In genomic region chr2:128600606-128601297, GRCh38 we compare ENCODE assay signal across 27 cellular contexts.
A peak's percentile ranks its signal among the peaks of the same experiment; 100 is the strongest.
DNase-seq lines count a peak whose midpoint lies in the region; ATAC-seq, FAIRE-seq and TF ChIP-seq lines count a peak whose summit lies in the region.
"Had no signal": no experiment of that assay in that cellular context is flagged by ENCODE, and none has a peak within 500 bp of the region (broad histone marks: within the 10 kb centered on the region; RNA-seq: fewer than 3 reads in every experiment).

No MANE protein-coding gene starts in this region.

- no peak overlapping the region for H3K27ac ChIP-seq in IMR-90 (ENCODE audit: insufficient read depth, low read length)
- H3K27ac ChIP-seq in osteoblast (ENCODE audit: low read depth, low read length) = no peak overlapping the region
- H3K27ac ChIP-seq: coronary artery, RWPE1, skin epidermis, suprapubic skin had no signal

- H3K56ac ChIP-seq in IMR-90 (ENCODE audit: extremely low read depth, insufficient read depth, low read length) = no peak overlapping the region

- no peak for ATAC-seq in IMR-90 (ENCODE audit: low read depth)
- no peak for ATAC-seq in HG03521 (IDR thresholded peaks at IDR 0.05; ENCODE audit: unreplicated experiment)
- no peak for ATAC-seq in effector memory CD8-positive, alpha-beta T cell (replicated peaks)
- ATAC-seq: GM12878 had no signal

- CTCF ChIA-PET in IMR-90 (lab: Yijun Ruan, JAX) = no interaction called here

- no peak overlapping the region for H2AK5ac ChIP-seq in IMR-90 (ENCODE audit: low read depth, low read length)

- H4K8ac ChIP-seq in IMR-90 (ENCODE audit: low read depth in 2 of 2, low read length in 2 of 2) = no peak overlapping the region

- no peaks in the 10 kb centered on the region for H3K36me3 Mint-ChIP-seq in effector memory CD8-positive, alpha-beta T cell (ENCODE audit: insufficient read depth)
- H3K36me3 Mint-ChIP-seq: memory B cell had no signal

- H3K27ac Mint-ChIP-seq in effector memory CD8-positive, alpha-beta T cell = no peak overlapping the region
- H3K27ac Mint-ChIP-seq: memory B cell; T-helper 2 cell treated with Interferon-gamma antibody and Interleukin-4, amounts not matched to agents 5 μg/mL and 100 μg/mL, for 36 hours had no signal

- H3K4me3 ChIP-seq in IMR-90 (ENCODE audit: insufficient read depth, low read depth, low read length) (no peak overlapping the region), bronchial epithelial cell (ENCODE audit: low read depth, low read length) (no peak overlapping the region), osteoblast (ENCODE audit: insufficient read depth, low read length) (no peak overlapping the region)
- H3K4me3 ChIP-seq: coronary artery, GM12878, skin epidermis, suprapubic skin had no signal

- no peak overlapping the region for H2BK120ac ChIP-seq in IMR-90 (ENCODE audit: low read depth, low read length)

- no peak for TF ChIP-seq RAD21 in IMR-90 (IDR thresholded peaks at IDR 0.05; ENCODE audit: low read length)

- H4K20me1 ChIP-seq in IMR-90 (ENCODE audit: insufficient read depth, low read length) = no peaks in the 10 kb centered on the region
- no peaks in the 10 kb centered on the region for H4K20me1 ChIP-seq in osteoblast (ENCODE audit: insufficient read depth, low read length)

- no peak overlapping the region for H3K14ac ChIP-seq in IMR-90 (replicated peaks; ENCODE audit: low read depth, low read length)

- no peak overlapping the region for H2BK15ac ChIP-seq in IMR-90 (ENCODE audit: low read depth, low read length)

- no peak overlapping the region for H4K91ac ChIP-seq in IMR-90 (ENCODE audit: insufficient read depth, low read depth, low read length)

- H3K4me3 Mint-ChIP-seq in effector memory CD8-positive, alpha-beta T cell = no peak overlapping the region
- H3K4me3 Mint-ChIP-seq: memory B cell; T-helper 2 cell treated with Interferon-gamma antibody and Interleukin-4, amounts not matched to agents 5 μg/mL and 100 μg/mL, for 36 hours had no signal

- no peak overlapping the region for H3K4me2 ChIP-seq in IMR-90 (ENCODE audit: low read depth, low read length)
- H3K4me2 ChIP-seq in osteoblast (ENCODE audit: insufficient read depth, low read length) = no peak overlapping the region

- no peaks in the 10 kb centered on the region for H3K9me1 ChIP-seq in IMR-90 (ENCODE audit: insufficient read depth, low read length)

- no peaks in the 10 kb centered on the region for H3K79me2 ChIP-seq in osteoblast (ENCODE audit: insufficient read depth, low read length)

- no peaks in the 10 kb centered on the region for H3K9me3 ChIP-seq in IMR-90 (ENCODE audit: control insufficient read depth, insufficient read depth, low read length)
- H3K9me3 ChIP-seq in osteoblast (ENCODE audit: low read depth, low read length) = no peaks in the 10 kb centered on the region
- H3K9me3 ChIP-seq: Caco-2, suprapubic skin had no signal

- FAIRE-seq in bronchial epithelial cell (lab: Jason Lieb, UNC) = peak; percentile 91
- FAIRE-seq: endometrium, GM12878, H54 had no signal

- no peak overlapping the region for H3K4ac ChIP-seq in IMR-90 (ENCODE audit: low read depth, low read length)

- no peaks in the 10 kb centered on the region for H3K9me3 Mint-ChIP-seq in effector memory CD8-positive, alpha-beta T cell
- H3K9me3 Mint-ChIP-seq: memory B cell; T-helper 2 cell treated with Interferon-gamma antibody and Interleukin-4, amounts not matched to agents 5 μg/mL and 100 μg/mL, for 36 hours had no signal

- POLR2A ChIA-PET in IMR-90 (lab: Charles Lee; ENCODE audit: unreplicated experiment) = no interaction called here

- no peak overlapping the region for H3K18ac ChIP-seq in IMR-90 (ENCODE audit: low read depth, low read length)

- no peak overlapping the region for H2BK20ac ChIP-seq in IMR-90 (ENCODE audit: low read depth, low read length)

- H3K36me3 ChIP-seq in IMR-90 (ENCODE audit: control insufficient read depth, insufficient read depth, low read length) (no peaks in the 10 kb centered on the region), bronchial epithelial cell (ENCODE audit: control insufficient read depth, insufficient read depth, low read length) (no peaks in the 10 kb centered on the region), osteoblast (ENCODE audit: insufficient read depth, low read length) (no peaks in the 10 kb centered on the region)
- H3K36me3 ChIP-seq: suprapubic skin had no signal

- no peak overlapping the region for H4K5ac ChIP-seq in IMR-90 (ENCODE audit: low read depth, low read length)

- intact Hi-C loops in IMR-90 (cut with micrococcal nuclease) = no loop called here

- dilution Hi-C loops in IMR-90 (cut with HindIII; ENCODE audit: low sequenced_read_pairs, unreplicated experiment) = no loop called here

- H3K79me1 ChIP-seq in IMR-90 (ENCODE audit: low read depth in 1 of 2, low read length in 2 of 2) = no peaks in the 10 kb centered on the region

- H3K4me1 ChIP-seq in IMR-90 (ENCODE audit: control insufficient read depth, insufficient read depth, low read length) = no peaks in the 10 kb centered on the region
- H3K4me1 ChIP-seq in osteoblast (ENCODE audit: insufficient read depth, low read length) = no peaks in the 10 kb centered on the region
- H3K4me1 ChIP-seq: Caco-2, suprapubic skin had no signal

- TF ChIP-seq CTCF in IMR-90 (conservative IDR thresholded peaks at IDR 0.05; ENCODE audit: low read depth, low read length) (no peak), bronchial epithelial cell (IDR thresholded peaks at IDR 0.05; ENCODE audit: insufficient read depth, low read length, severe bottlenecking) (no peak), osteoblast (IDR thresholded peaks at IDR 0.05; ENCODE audit: extremely low read depth, low read depth, low read length) (no peak)

- DNase-seq in activated CD8-positive, alpha-beta memory T cell treated with anti-CD3 and anti-CD28 coated beads, Interleukin-2, amount 50 U/mL, for 48 hours = peak; percentile 18
- no peak for DNase-seq in activated CD8-positive, alpha-beta memory T cell treated with anti-CD3 and anti-CD28 coated beads, Interleukin-2, amount 50 U/mL, for 4 hours
- DNase-seq in IMR-90 (no peak), bronchial epithelial cell (ENCODE audit: low read depth) (no peak), osteoblast (ENCODE audit: insufficient read length, low spot score, missing footprints) (peak; percentile 64), GM19240 (ENCODE audit: insufficient read length, low spot score) (no peak)
- no peak for DNase-seq in effector memory CD8-positive, alpha-beta T cell
- DNase-seq: activated CD4-positive, alpha-beta T cell treated with anti-CD3 and anti-CD28 coated beads, Interleukin-2, amount 50 U/mL, for 48 hours; activated T-cell treated with anti-CD3 and anti-CD28 coated beads for 4 hours; amniotic stem cell; Kasumi-1; kidney glomerular epithelial cell; NCI-H1048; NCI-H187; NCI-H69; stimulated activated CD4-positive, alpha-beta T cell treated with anti-CD3 and anti-CD28 coated beads, Interleukin-1b, Interleukin-23, amount 100 ng/mL, for 48 hours had no signal

- peaks cover 2% of the 10 kb centered on the region; the same call in 1 of the 2 replicates for H3K27me3 ChIP-seq in IMR-90 (ENCODE audit: control insufficient read depth, insufficient read depth, low read length)
- no peaks in the 10 kb centered on the region for H3K27me3 ChIP-seq in bronchial epithelial cell (ENCODE audit: control insufficient read depth, insufficient read depth, low read length)
- H3K27me3 ChIP-seq in osteoblast (ENCODE audit: insufficient read depth, low read length) = no peaks in the 10 kb centered on the region
- H3K27me3 ChIP-seq: suprapubic skin had no signal

- in situ Hi-C loops in IMR-90 (cut with MboI; ENCODE audit: low sequenced_read_pairs) = no loop called here

- no peak overlapping the region for H3K23ac ChIP-seq in IMR-90 (ENCODE audit: low read depth, low read length)

- H2BK5ac ChIP-seq in IMR-90 (ENCODE audit: low read depth, low read length, poor library complexity, severe bottlenecking) = no peak overlapping the region

- H2AK9ac ChIP-seq in IMR-90 (replicated peaks; ENCODE audit: low read depth, low read length, poor library complexity) = no peak overlapping the region

- peak overlapping the region; percentile 29 for H2AFZ ChIP-seq in IMR-90 (replicated peaks; ENCODE audit: low read length, poor library complexity)
- no peak overlapping the region for H2AFZ ChIP-seq in osteoblast (ENCODE audit: low read length)

- no peak overlapping the region for H3K9ac ChIP-seq in IMR-90 (ENCODE audit: low read depth, low read length)

- no peaks in the 10 kb centered on the region for H3K27me3 Mint-ChIP-seq in effector memory CD8-positive, alpha-beta T cell
- H3K27me3 Mint-ChIP-seq: memory B cell had no signal

- no TSS peak for BruUV-seq in IMR-90 (replicated peaks; lab: Mats Ljungman, UMichigan)

- TF ChIP-seq POLR2A in IMR-90 (IDR thresholded peaks at IDR 0.05; ENCODE audit: low read depth, low read length) = no peak

- 67% methylated on average over 4 of the region's 15 CpGs; no CpG with 5 or more reads in 1 of the 2 experiments for WGBS in IMR-90 (ENCODE audit: extremely low coverage in 2 of 2, insufficient read length in 1 of 2), 2 experiments

- no peaks in the 10 kb centered on the region for H3K4me1 Mint-ChIP-seq in effector memory CD8-positive, alpha-beta T cell (ENCODE audit: low read depth in 2 of 2)
- H3K4me1 Mint-ChIP-seq: memory B cell had no signal

TF ChIP-seq in IMR-90, 13 proteins besides CTCF, POLR2A, EP300 and RAD21:
- TF ChIP-seq RCOR1 (IDR thresholded peaks at IDR 0.05; ENCODE audit: insufficient replicate concordance, low read length) = no peak
- TF ChIP-seq MXI1 (IDR thresholded peaks at IDR 0.05; ENCODE audit: borderline replicate concordance, low read depth, low read length) = no peak
- TF ChIP-seq CHD1 (IDR thresholded peaks at IDR 0.05; ENCODE audit: low read depth, low read length) = no peak

Comparison
In these comparisons a context has a peak if more than half of its experiments do, and no peak if none do; other contexts are left out.
1. DNase-seq: peak in activated CD8-positive, alpha-beta memory T cell treated with anti-CD3 and anti-CD28 coated beads, Interleukin-2, amount 50 U/mL, for 48 hours (single experiment) and osteoblast (single experiment); none in activated CD8-positive, alpha-beta memory T cell treated with anti-CD3 and anti-CD28 coated beads, Interleukin-2, amount 50 U/mL, for 4 hours (single experiment), IMR-90 (single experiment), bronchial epithelial cell (single experiment), GM19240 (single experiment) and effector memory CD8-positive, alpha-beta T cell (0 of 3).